Comparison of ENCODE assay signal across 32 cellular contexts in the genomic region with DNA sequence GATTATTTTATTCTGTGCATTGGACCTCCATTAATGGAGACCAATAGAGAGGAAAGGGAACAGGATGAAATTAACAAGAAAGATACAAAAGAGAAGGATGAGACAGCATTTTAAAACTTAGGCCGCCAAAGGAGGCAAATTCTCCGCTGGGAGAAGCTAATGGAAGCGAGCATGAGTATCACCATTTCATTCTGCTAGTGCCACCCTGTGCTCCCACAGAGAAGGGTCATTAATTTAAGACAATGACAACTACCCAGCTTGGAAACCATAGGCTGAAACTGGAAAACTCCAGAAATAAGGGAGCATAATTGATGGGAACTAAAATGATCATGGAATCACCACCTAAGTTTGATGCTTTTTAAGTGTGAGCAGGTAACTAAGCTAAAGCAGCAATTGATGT.
"Had no signal": no experiment of that assay in that cellular context is flagged by ENCODE, and none has a peak within 500 bp of the region (broad histone marks: within the 10 kb centered on the region; RNA-seq: fewer than 3 reads in every experiment).

No MANE protein-coding gene starts in this region.

- FAIRE-seq: astrocyte, RCC 7860 had no signal

- H3K36me3 ChIP-seq: adrenal gland, breast epithelium had no signal

- H3K4me3 ChIP-seq: adrenal gland, body of pancreas, breast epithelium had no signal

- H3K27me3 ChIP-seq: adrenal gland, body of pancreas, breast epithelium had no signal

- H3K27ac ChIP-seq: adrenal gland, body of pancreas, breast epithelium, RWPE1, VCaP had no signal

- H3K4me1 ChIP-seq: adrenal gland, breast epithelium had no signal

- ATAC-seq: activated naive CD4-positive, alpha-beta T cell treated with anti-CD3 and anti-CD28 coated beads, Interleukin-2, amount 50 U/mL, for 72 hours; activated T-cell treated with anti-CD3 and anti-CD28 coated beads, Interleukin-2, amount 50 U/mL, for 4 hours; body of pancreas; PC-3; Right ventricle myocardium inferior had no signal

- DNase-seq: activated B cell treated with CpG ODN at 0.5 μM for 24 hours; activated CD4-positive, alpha-beta memory T cell treated with anti-CD3 and anti-CD28 coated beads for 36 hours; activated CD4-positive, alpha-beta T cell treated with anti-CD3 and anti-CD28 coated beads for 4 hours; activated CD4-positive, alpha-beta T cell treated with anti-CD3 and anti-CD28 coated beads, Interleukin-2, amount 50 U/mL, for 1 hour; activated CD4-positive, CD25-positive, alpha-beta regulatory T cell treated with anti-CD3 and anti-CD28 coated beads, Interleukin-2, amount 50 U/mL, for 72 hours; activated CD8-positive, alpha-beta memory T cell treated with anti-CD3 and anti-CD28 coated beads, Interleukin-2, amount 50 U/mL, for 4 hours; activated gamma-delta T cell treated with Interleukin-2 at 50 U/mL for 16 hours; activated naive CD4-positive, alpha-beta T cell treated with anti-CD3 and anti-CD28 coated beads for 36 hours; activated T-cell treated with anti-CD3 and anti-CD28 coated beads for 4 hours; activated T-cell treated with anti-CD3 and anti-CD28 coated beads, Interleukin-2, amount 50 U/mL, for 4 hours; adrenal gland; body of pancreas; NCI-H1436 treated with DMSO at 0.1 percent for 48 hours; NCI-H1694 treated with DMSO at 0.1 percent for 48 hours; NCI-H2029; NCI-H345; NCI-H510A; NCI-H526 treated with DMSO at 0.1 percent for 48 hours; NK-92 treated with Interleukin-12 subunit alpha and Interleukin-12 subunit beta, amount 100 ng/mL, for 24 hours; PC-3; SIG-M5; SW 1271; T-helper 1 cell; T-helper 2 cell; T-helper 9 cell had no signal

- H3K9me3 ChIP-seq: adrenal gland, body of pancreas, breast epithelium had no signal
